In the genomic region with DNA sequence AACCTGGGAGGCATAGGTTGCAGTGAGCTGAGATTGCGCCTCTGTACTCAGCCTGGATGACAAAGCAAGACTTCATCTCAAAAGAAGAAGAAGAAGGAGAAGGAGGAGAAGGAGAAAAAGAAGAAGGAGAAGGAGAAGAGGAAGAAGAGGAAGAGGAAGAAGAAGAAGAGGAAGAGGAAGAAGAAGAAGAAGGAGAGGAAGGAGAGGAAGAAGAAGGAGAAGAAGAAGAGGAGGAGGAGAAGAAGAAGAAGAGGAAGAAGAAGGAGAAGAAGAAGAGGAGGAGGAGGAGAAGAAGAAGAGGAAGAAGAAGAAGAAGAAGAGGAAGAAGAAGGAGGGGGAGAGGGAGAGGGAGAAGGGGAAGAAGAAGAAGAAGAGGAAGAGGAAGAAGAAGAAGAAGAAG, we compare ENCODE assay signal across 26 cellular contexts. TPM values are rescaled to one million over a fixed set of nuclear protein-coding genes. Genes with fewer than 3 reads are reported as not detected.
"Had no signal": no experiment of that assay in that cellular context is flagged by ENCODE, and none has a peak within 500 bp of the region (broad histone marks: within the 10 kb centered on the region; RNA-seq: fewer than 3 reads in every experiment).

No MANE protein-coding gene starts in this region.

- H2AFZ ChIP-seq: neural progenitor cell, parathyroid adenoma had no signal

- H3K4me1 Mint-ChIP-seq: nephron; stimulated activated effector memory CD8-positive, alpha-beta T cell treated with anti-CD3 and anti-CD28 coated beads, Interleukin-12 subunit alpha, Interleukin-12 subunit beta, amount 100 ng/mL, for 72 hours had no signal

- H3K79me2 ChIP-seq: parathyroid adenoma had no signal

- H3K27ac ChIP-seq: neural progenitor cell, ovary, parathyroid adenoma, psoas muscle, right lobe of liver, sigmoid colon, stomach, thoracic aorta, thyroid gland, tibial nerve, upper lobe of left lung, vagina had no signal

- H3K4me3 ChIP-seq: neural progenitor cell, ovary, psoas muscle, right lobe of liver, sigmoid colon, stomach, thoracic aorta, thyroid gland, tibial nerve, upper lobe of left lung, vagina had no signal

- H3K36me3 Mint-ChIP-seq: neural progenitor cell; stimulated activated effector memory CD8-positive, alpha-beta T cell treated with anti-CD3 and anti-CD28 coated beads, Interleukin-12 subunit alpha, Interleukin-12 subunit beta, amount 100 ng/mL, for 72 hours; stimulated activated naive B cell treated with anti-CD40 and anti-IgM and Interleukin-4, amounts not matched to agents 10 μg/mL and 1 μg/mL and 100 μg/mL, for 72 hours had no signal

- H3K4me2 ChIP-seq: neural progenitor cell had no signal

- ATAC-seq: psoas muscle; right cardiac atrium; right lobe of liver; stimulated activated effector memory CD8-positive, alpha-beta T cell treated with anti-CD3 and anti-CD28 coated beads, Interleukin-12 subunit alpha, Interleukin-12 subunit beta, amount 100 ng/mL, for 72 hours; stimulated activated naive B cell treated with anti-CD40 and anti-IgM and Interleukin-4, amounts not matched to agents 10 μg/mL and 1 μg/mL and 100 μg/mL, for 72 hours had no signal

- H3K27me3 ChIP-seq: neural progenitor cell, ovary, right lobe of liver, sigmoid colon, stomach, thyroid gland, tibial nerve, upper lobe of left lung, vagina had no signal

- H3K4me3 Mint-ChIP-seq: nephron; neural progenitor cell; stimulated activated effector memory CD8-positive, alpha-beta T cell treated with anti-CD3 and anti-CD28 coated beads, Interleukin-12 subunit alpha, Interleukin-12 subunit beta, amount 100 ng/mL, for 72 hours; stimulated activated naive B cell treated with anti-CD40 and anti-IgM and Interleukin-4, amounts not matched to agents 10 μg/mL and 1 μg/mL and 100 μg/mL, for 72 hours; stimulated activated naive CD8-positive, alpha-beta T cell treated with anti-CD3 and anti-CD28 coated beads, Interleukin-15, Interleukin-2, amounts not matched to agents 100 ng/mL and 50 ng/mL, for 24 hours had no signal

- DNase-seq: occipital lobe; ovary; psoas muscle; right cardiac atrium; right lobe of liver; sigmoid colon; small intestine; stimulated activated CD4-positive, alpha-beta T cell treated with anti-CD3 and anti-CD28 coated beads, Interleukin-15, amount 100 ng/mL, for 24 hours; stimulated activated CD4-positive, alpha-beta T cell treated with anti-CD3 and anti-CD28 coated beads, Interleukin-2, amount 100 ng/mL, for 24 hours; stimulated activated CD4-positive, alpha-beta T cell treated with anti-CD3 and anti-CD28 coated beads, Interleukin-2, amount 100 ng/mL, for 48 hours; stimulated activated CD4-positive, alpha-beta T cell treated with anti-CD3 and anti-CD28 coated beads, Interleukin-4, amount 100 ng/mL, for 24 hours; stimulated activated naive B cell treated with anti-CD40 and anti-IgM and Interleukin-4, amounts not matched to agents 10 μg/mL and 1 μg/mL and 100 μg/mL, for 72 hours; stimulated activated naive CD4-positive, alpha-beta T cell treated with Interleukin-2 at 50 U/mL for 16 hours; stomach; thyroid gland; trophoblast cell had no signal

- H3K27ac Mint-ChIP-seq: nephron; neural progenitor cell; progenitor cell of endocrine pancreas; stimulated activated effector memory CD8-positive, alpha-beta T cell treated with anti-CD3 and anti-CD28 coated beads, Interleukin-12 subunit alpha, Interleukin-12 subunit beta, amount 100 ng/mL, for 72 hours; stimulated activated naive B cell treated with anti-CD40 and anti-IgM and Interleukin-4, amounts not matched to agents 10 μg/mL and 1 μg/mL and 100 μg/mL, for 72 hours; stimulated activated naive CD8-positive, alpha-beta T cell treated with anti-CD3 and anti-CD28 coated beads, Interleukin-15, Interleukin-2, amounts not matched to agents 100 ng/mL and 50 ng/mL, for 24 hours had no signal

- H3K9me3 Mint-ChIP-seq: nephron; neural progenitor cell; stimulated activated effector memory CD8-positive, alpha-beta T cell treated with anti-CD3 and anti-CD28 coated beads, Interleukin-12 subunit alpha, Interleukin-12 subunit beta, amount 100 ng/mL, for 72 hours; stimulated activated naive B cell treated with anti-CD40 and anti-IgM and Interleukin-4, amounts not matched to agents 10 μg/mL and 1 μg/mL and 100 μg/mL, for 72 hours; stimulated activated naive CD8-positive, alpha-beta T cell treated with anti-CD3 and anti-CD28 coated beads, Interleukin-15, Interleukin-2, amounts not matched to agents 100 ng/mL and 50 ng/mL, for 24 hours had no signal

- H3K27me3 Mint-ChIP-seq: progenitor cell of endocrine pancreas had no signal

- H3K4me1 ChIP-seq: parathyroid adenoma, psoas muscle, right lobe of liver, sigmoid colon, tibial nerve, upper lobe of left lung, vagina had no signal

- H3K36me3 ChIP-seq: neural progenitor cell, ovary, right lobe of liver, sigmoid colon, stomach, thoracic aorta, thyroid gland, tibial nerve, upper lobe of left lung, vagina had no signal

RNA-seq across cellular contexts. Expression of gene KRT8, which starts 12.9 kb away (rescaled TPM):
- total RNA-seq: occipital lobe had no signal
